Comparison of ENCODE assay signal across 8 cellular contexts in the genomic region with DNA sequence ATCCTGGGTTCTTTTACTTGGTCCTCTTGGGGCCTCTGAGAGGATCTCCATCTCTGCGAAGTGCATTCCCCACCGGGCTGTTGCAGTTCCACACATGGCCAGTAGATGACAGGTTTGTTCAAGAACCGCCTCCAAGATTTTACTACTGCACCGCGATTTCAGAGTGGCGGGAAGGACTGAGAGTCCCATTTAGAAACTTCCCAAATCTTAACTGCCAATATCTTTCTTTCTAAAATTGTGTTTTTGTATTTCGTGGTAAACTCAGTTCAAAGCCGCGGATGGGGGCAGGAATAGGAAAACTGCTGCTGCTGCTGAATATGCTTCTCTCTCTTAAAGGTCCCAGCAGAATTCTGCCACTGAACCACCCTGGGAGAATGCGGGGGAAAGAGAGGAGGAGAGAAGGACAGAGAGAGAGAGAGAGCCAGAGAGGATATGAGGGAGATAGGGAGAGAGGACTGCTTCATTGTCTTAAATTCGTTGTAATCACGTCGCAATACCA. TPM values are rescaled to one million over a fixed set of nuclear protein-coding genes. Genes with fewer than 3 reads are reported as not detected.
DNase-seq lines count a peak whose midpoint lies in the region; ATAC-seq and TF ChIP-seq lines count a peak whose summit lies in the region.

No MANE protein-coding gene starts in this region.

- no peak overlapping the region for H3K4me3 ChIP-seq in AG09309 (ENCODE audit: control insufficient read depth, low read depth, low read length)
- peak overlapping the region; percentile 49; the same call in 1 of the 2 replicates for H3K4me3 ChIP-seq in GM23248
- H3K4me3 ChIP-seq in dorsolateral prefrontal cortex: peak overlapping the region in 16 of 59 donors; percentile 8 to 45 (median 28)
- H3K4me3 ChIP-seq in lower lobe of right lung: no peak overlapping the region

- H3F3A ChIP-seq in GM23248 (ENCODE audit: insufficient read depth): no peaks in the 10 kb centered on the region

- intact Hi-C loops in dorsolateral prefrontal cortex (cut with DNase I) (loop anchor here in 1 of 2 donors (10.0 kb wide), 3 partner anchors 171 to 449 kb away; no protein-coding TSS in a partner anchor), lower lobe of right lung (cut with DNase I) (loop anchor here (10.0 kb wide), 1 partner anchor 369 kb away; no protein-coding TSS in a partner anchor)

- WGBS in GM23248 (ENCODE audit: low coverage in 1 of 2, low lambda C conversion rate in 2 of 2, missing lambda C conversion rate in 2 of 2), 2 experiments: 14% methylated on average over 13 of the region's 13 CpGs

- peak; percentile 81 to 89 for ATAC-seq in lower lobe of right lung
- ATAC-seq in GM21423 (IDR thresholded peaks at IDR 0.05; ENCODE audit: unreplicated experiment): no peak

- H3K27ac ChIP-seq in GM23248 (no peak overlapping the region), dorsolateral prefrontal cortex (no peak overlapping the region), lower lobe of right lung (no peak overlapping the region)

- in situ Hi-C loops in GM23248 (cut with MboI): loop anchor here (5.0 to 25.0 kb wide), 2 partner anchors 178 to 377 kb away; no protein-coding TSS in a partner anchor

- DNase-seq in AG09309 (ENCODE audit: low read depth) (peak; percentile 24), GM23248 (peak; percentile 81), NCI-H748 (lab: John Stamatoyannopoulos, UW; ENCODE audit: unreplicated experiment) (peak; percentile 59), dorsolateral prefrontal cortex (peak; percentile 44 to 78 (median 65)), lower lobe of right lung (peak; percentile 78)
- DNase-seq in activated CD4-positive, alpha-beta T cell treated with anti-CD3 and anti-CD28 coated beads, Interleukin-2, amount 50 U/mL, for 4 hours: peak; percentile 69 to 76
- DNase-seq in stimulated activated CD8-positive, alpha-beta memory T cell treated with anti-CD3 and anti-CD28 coated beads, Interleukin-15, amount 100 ng/mL, for 1 hour (ENCODE audit: low read depth): peak; percentile 66

- H3K9me2 ChIP-seq in GM23248 (ENCODE audit: insufficient read depth): no peaks in the 10 kb centered on the region

- H3K9me3 ChIP-seq in GM23248 (ENCODE audit: low read depth) (no peaks in the 10 kb centered on the region), lower lobe of right lung (no peaks in the 10 kb centered on the region)

- H3K36me3 ChIP-seq in GM23248 (ENCODE audit: low read depth) (no peaks in the 10 kb centered on the region), lower lobe of right lung (no peaks in the 10 kb centered on the region)

- H3K79me2 ChIP-seq in GM23248 (ENCODE audit: insufficient read depth): no peaks in the 10 kb centered on the region

- TF ChIP-seq CTCF in AG09309 (IDR thresholded peaks at IDR 0.05; ENCODE audit: control insufficient read depth, insufficient read depth, low read depth, low read length, missing control alignments) (peak; percentile 95), dorsolateral prefrontal cortex (IDR thresholded peaks at IDR 0.05 in 54 of 56, conservative IDR thresholded peaks at IDR 0.05 in 2 of 56; ENCODE audit: low read depth in 1 of 56, partially characterized antibody in 56 of 56) (peak; percentile 73 to 99 (median 96)), lower lobe of right lung (IDR thresholded peaks at IDR 0.05) (peak; percentile 99)

- H3K4me1 ChIP-seq in GM23248 (ENCODE audit: insufficient read depth): no peaks in the 10 kb centered on the region
- peaks cover 5% of the 10 kb centered on the region for H3K4me1 ChIP-seq in lower lobe of right lung

- H3K9ac ChIP-seq in GM23248: no peak overlapping the region

- H2AFZ ChIP-seq in GM23248: peak overlapping the region; percentile 60; the same call in 1 of the 2 replicates

- H3K27me3 ChIP-seq in GM23248 (replicated peaks; ENCODE audit: insufficient read depth): peaks cover 47% of the 10 kb centered on the region
- H3K27me3 ChIP-seq in dorsolateral prefrontal cortex: peaks cover 0 to 97% (median 44%) of the 10 kb centered on the region in 45 donors
- peaks cover 46% of the 10 kb centered on the region for H3K27me3 ChIP-seq in lower lobe of right lung (ENCODE audit: low read depth)

- H4K20me1 ChIP-seq in GM23248 (ENCODE audit: insufficient read depth): no peaks in the 10 kb centered on the region

- H3K4me2 ChIP-seq in GM23248 (ENCODE audit: unreplicated experiment): peak overlapping the region; percentile 67

RNA-seq across cellular contexts. Expression of gene BTNL2, which starts 8.6 kb away (rescaled TPM):
- not detected in 2 replicates for total RNA-seq in GM23248 (2014; rRNA removed; shearing (Covaris generic))
- polyA plus RNA-seq in GM23248 (2016; fragmentation: Nextera tagmentation; extraction: Ambion mirVana): not detected in 2 replicates
- 1 to 10 TPM in 8 of 120 experiments, under 1 TPM in 14, not detected in 98; 0.30 to 3.2 (median 0.85) TPM for total RNA-seq in dorsolateral prefrontal cortex
- not detected for total RNA-seq in lower lobe of right lung

RNA-seq across cellular contexts. Expression of gene HLA-DRA, which starts 24.1 kb away (rescaled TPM):
- 0.89 TPM in 1 of 2 replicates, not detected in the other for total RNA-seq in GM23248 (2014; rRNA removed; shearing (Covaris generic))
- 0.80 and 2.0 TPM in 2 replicates for polyA plus RNA-seq in GM23248 (2016; fragmentation: Nextera tagmentation; extraction: Ambion mirVana)
- total RNA-seq in dorsolateral prefrontal cortex (100 to 1,000 TPM in 20 of 120 experiments, 10 to 100 TPM in 100; 12.8 to 219 (median 61.4) TPM), lower lobe of right lung (2,056 TPM)

RNA-seq across cellular contexts. Expression of gene TSBP1, which starts 43.9 kb away (rescaled TPM):
- not detected in 2 replicates for total RNA-seq in GM23248 (2014; rRNA removed; shearing (Covaris generic))
- not detected in 2 replicates for polyA plus RNA-seq in GM23248 (2016; fragmentation: Nextera tagmentation; extraction: Ambion mirVana)
- total RNA-seq in dorsolateral prefrontal cortex (not detected), lower lobe of right lung (not detected)

Comparison
In these comparisons a context has a peak if more than half of its experiments do, and no peak if none do; other contexts are left out.
1. DNase-seq: peak in every context shown above with its lines; median percentile 81 in GM23248; 78 in lower lobe of right lung; 72 in activated CD4-positive, alpha-beta T cell treated with anti-CD3 and anti-CD28 coated beads, Interleukin-2, amount 50 U/mL, for 4 hours; 66 in stimulated activated CD8-positive, alpha-beta memory T cell treated with anti-CD3 and anti-CD28 coated beads, Interleukin-15, amount 100 ng/mL, for 1 hour; 65 in dorsolateral prefrontal cortex; 59 in NCI-H748; 24 in AG09309.